In genomic region chr6:143097224-143097795, GRCh38 we compare ENCODE assay signal across 3 cellular contexts.
TF ChIP-seq lines count a peak whose summit lies in the region.

No MANE protein-coding gene starts in this region.

TF ChIP-seq in liver, 16 proteins besides CTCF, POLR2A, EP300 and RAD21 (continued from another document):
- TF ChIP-seq REST (IDR thresholded peaks at IDR 0.05): no peak
- TF ChIP-seq RXRA (IDR thresholded peaks at IDR 0.05): no peak
- TF ChIP-seq ZBTB33 (IDR thresholded peaks at IDR 0.05): no peak
- TF ChIP-seq JUND (IDR thresholded peaks at IDR 0.05): no peak
- TF ChIP-seq FOXA2 (IDR thresholded peaks at IDR 0.05): no peak
- no peak for TF ChIP-seq HNF4G (IDR thresholded peaks at IDR 0.05)
- no peak for TF ChIP-seq EGR1 (IDR thresholded peaks at IDR 0.05; ENCODE audit: low read depth in 2 of 2)
- TF ChIP-seq YY1 (IDR thresholded peaks at IDR 0.05): no peak
- no peak for TF ChIP-seq SP1 (IDR thresholded peaks at IDR 0.05)
- no peak for TF ChIP-seq GABPA (IDR thresholded peaks at IDR 0.05 in 1 of 2, conservative IDR thresholded peaks at IDR 0.05 in 1 of 2)

TF ChIP-seq in HepG2, 621 proteins besides CTCF, POLR2A, EP300 and RAD21 (continued from another document):
- TF ChIP-seq ELK4 (CRISPR knock-in tag; IDR thresholded peaks at IDR 0.05; ENCODE audit: borderline replicate concordance): no peak
- TF ChIP-seq CENPT (CRISPR knock-in tag; IDR thresholded peaks at IDR 0.05; ENCODE audit: low read depth): no peak
- no peak for TF ChIP-seq FLYWCH1 (CRISPR knock-in tag; IDR thresholded peaks at IDR 0.05)
- TF ChIP-seq ZBTB8A (CRISPR knock-in tag; IDR thresholded peaks at IDR 0.05; ENCODE audit: borderline replicate concordance, low read depth): no peak
- no peak for TF ChIP-seq ZNF597 (CRISPR knock-in tag; IDR thresholded peaks at IDR 0.05)
- TF ChIP-seq ZNF782 (CRISPR knock-in tag; IDR thresholded peaks at IDR 0.05; ENCODE audit: borderline replicate concordance): no peak
- no peak for TF ChIP-seq ZNF143 (CRISPR knock-in tag; IDR thresholded peaks at IDR 0.05)
- no peak for TF ChIP-seq MIER2 (CRISPR knock-in tag; IDR thresholded peaks at IDR 0.05)
- no peak for TF ChIP-seq PRDM4 (CRISPR knock-in tag; IDR thresholded peaks at IDR 0.05; ENCODE audit: borderline replicate concordance)
- TF ChIP-seq ARNTL (CRISPR knock-in tag; IDR thresholded peaks at IDR 0.05): no peak
- no peak for TF ChIP-seq ZNF256 (CRISPR knock-in tag; conservative IDR thresholded peaks at IDR 0.05)
TF ChIP-seq in HepG2: peak in this region for 0.

TF ChIP-seq in GM23338, 12 proteins besides CTCF, POLR2A, EP300 and RAD21:
- TF ChIP-seq REST (IDR thresholded peaks at IDR 0.05; ENCODE audit: unreplicated experiment) (no peak), EZH2phosphoT487 (IDR thresholded peaks at IDR 0.05; ENCODE audit: unreplicated experiment) (no peak), ZNF114 (CRISPR knock-in tag; IDR thresholded peaks at IDR 0.05) (no peak), ZNF462 (CRISPR knock-in tag; IDR thresholded peaks at IDR 0.05) (no peak), ZNF331 (CRISPR knock-in tag; IDR thresholded peaks at IDR 0.05; ENCODE audit: low read depth) (no peak), POLR2AphosphoS5 (IDR thresholded peaks at IDR 0.05; ENCODE audit: low read depth) (no peak), EZH2 (IDR thresholded peaks at IDR 0.05; ENCODE audit: low read depth, unreplicated experiment) (no peak), ETS1 (IDR thresholded peaks at IDR 0.05) (no peak), JUNB (IDR thresholded peaks at IDR 0.05; ENCODE audit: unreplicated experiment) (no peak), STAT1 (IDR thresholded peaks at IDR 0.05; ENCODE audit: unreplicated experiment) (no peak), NANOG (IDR thresholded peaks at IDR 0.05; ENCODE audit: borderline replicate concordance) (no peak)
